ENCODE assay signal across 1 cellular context in the genomic region with DNA sequence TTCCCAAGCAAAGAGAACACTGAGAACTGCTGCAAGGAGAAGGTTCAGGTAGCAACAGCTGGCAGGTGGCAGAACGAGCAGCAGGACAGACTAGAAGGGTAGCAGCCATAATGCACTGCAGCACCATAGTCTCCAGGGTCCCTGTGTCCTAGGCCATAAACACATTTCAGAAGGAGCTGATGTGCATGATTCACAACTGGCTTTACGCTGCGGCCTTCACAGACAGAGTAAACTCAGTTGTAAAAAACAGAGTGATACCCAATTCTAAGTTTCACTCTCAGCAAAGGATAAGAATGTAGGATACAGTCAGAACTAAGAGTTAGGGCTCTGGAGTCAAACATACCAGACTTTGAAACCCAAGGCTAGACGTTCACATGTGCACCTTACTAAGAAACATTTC.
TF ChIP-seq lines count a peak whose summit lies in the region.

No MANE protein-coding gene starts in this region.

TF ChIP-seq in IMR-90, 13 proteins besides CTCF, POLR2A, EP300 and RAD21 (continued from another document):
- TF ChIP-seq CHD1 (IDR thresholded peaks at IDR 0.05; ENCODE audit: low read depth, low read length), result no peak
- TF ChIP-seq, protein P1, sequence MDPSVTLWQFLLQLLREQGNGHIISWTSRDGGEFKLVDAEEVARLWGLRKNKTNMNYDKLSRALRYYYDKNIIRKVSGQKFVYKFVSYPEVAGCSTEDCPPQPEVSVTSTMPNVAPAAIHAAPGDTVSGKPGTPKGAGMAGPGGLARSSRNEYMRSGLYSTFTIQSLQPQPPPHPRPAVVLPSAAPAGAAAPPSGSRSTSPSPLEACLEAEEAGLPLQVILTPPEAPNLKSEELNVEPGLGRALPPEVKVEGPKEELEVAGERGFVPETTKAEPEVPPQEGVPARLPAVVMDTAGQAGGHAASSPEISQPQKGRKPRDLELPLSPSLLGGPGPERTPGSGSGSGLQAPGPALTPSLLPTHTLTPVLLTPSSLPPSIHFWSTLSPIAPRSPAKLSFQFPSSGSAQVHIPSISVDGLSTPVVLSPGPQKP (IDR thresholded peaks at IDR 0.05; ENCODE audit: borderline replicate concordance, low read depth, low read length), result no peak
- no peak for TF ChIP-seq MAFK (IDR thresholded peaks at IDR 0.05; ENCODE audit: low read depth, low read length)
- no peak for TF ChIP-seq SMC3 (IDR thresholded peaks at IDR 0.05; ENCODE audit: low read depth, low read length)
- TF ChIP-seq, protein P2, sequence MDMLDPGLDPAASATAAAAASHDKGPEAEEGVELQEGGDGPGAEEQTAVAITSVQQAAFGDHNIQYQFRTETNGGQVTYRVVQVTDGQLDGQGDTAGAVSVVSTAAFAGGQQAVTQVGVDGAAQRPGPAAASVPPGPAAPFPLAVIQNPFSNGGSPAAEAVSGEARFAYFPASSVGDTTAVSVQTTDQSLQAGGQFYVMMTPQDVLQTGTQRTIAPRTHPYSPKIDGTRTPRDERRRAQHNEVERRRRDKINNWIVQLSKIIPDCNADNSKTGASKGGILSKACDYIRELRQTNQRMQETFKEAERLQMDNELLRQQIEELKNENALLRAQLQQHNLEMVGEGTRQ (IDR thresholded peaks at IDR 0.05; ENCODE audit: low read depth, low read length), result no peak
- TF ChIP-seq MAZ (IDR thresholded peaks at IDR 0.05; ENCODE audit: borderline replicate concordance, low read depth, low read length), result no peak
- no peak for TF ChIP-seq MXI1 (IDR thresholded peaks at IDR 0.05; ENCODE audit: borderline replicate concordance, low read depth, low read length)
- TF ChIP-seq FOS (IDR thresholded peaks at IDR 0.05; ENCODE audit: low read depth, low read length), result no peak
- TF ChIP-seq RCOR1 (IDR thresholded peaks at IDR 0.05; ENCODE audit: insufficient replicate concordance, low read length), result no peak
- TF ChIP-seq NFE2L2 (IDR thresholded peaks at IDR 0.05; ENCODE audit: low read depth, low read length), result no peak
- no peak for TF ChIP-seq CEBPB (IDR thresholded peaks at IDR 0.05; ENCODE audit: low read depth, low read length)
